ENCODE assay signal across 1 cellular context in the genomic region with DNA sequence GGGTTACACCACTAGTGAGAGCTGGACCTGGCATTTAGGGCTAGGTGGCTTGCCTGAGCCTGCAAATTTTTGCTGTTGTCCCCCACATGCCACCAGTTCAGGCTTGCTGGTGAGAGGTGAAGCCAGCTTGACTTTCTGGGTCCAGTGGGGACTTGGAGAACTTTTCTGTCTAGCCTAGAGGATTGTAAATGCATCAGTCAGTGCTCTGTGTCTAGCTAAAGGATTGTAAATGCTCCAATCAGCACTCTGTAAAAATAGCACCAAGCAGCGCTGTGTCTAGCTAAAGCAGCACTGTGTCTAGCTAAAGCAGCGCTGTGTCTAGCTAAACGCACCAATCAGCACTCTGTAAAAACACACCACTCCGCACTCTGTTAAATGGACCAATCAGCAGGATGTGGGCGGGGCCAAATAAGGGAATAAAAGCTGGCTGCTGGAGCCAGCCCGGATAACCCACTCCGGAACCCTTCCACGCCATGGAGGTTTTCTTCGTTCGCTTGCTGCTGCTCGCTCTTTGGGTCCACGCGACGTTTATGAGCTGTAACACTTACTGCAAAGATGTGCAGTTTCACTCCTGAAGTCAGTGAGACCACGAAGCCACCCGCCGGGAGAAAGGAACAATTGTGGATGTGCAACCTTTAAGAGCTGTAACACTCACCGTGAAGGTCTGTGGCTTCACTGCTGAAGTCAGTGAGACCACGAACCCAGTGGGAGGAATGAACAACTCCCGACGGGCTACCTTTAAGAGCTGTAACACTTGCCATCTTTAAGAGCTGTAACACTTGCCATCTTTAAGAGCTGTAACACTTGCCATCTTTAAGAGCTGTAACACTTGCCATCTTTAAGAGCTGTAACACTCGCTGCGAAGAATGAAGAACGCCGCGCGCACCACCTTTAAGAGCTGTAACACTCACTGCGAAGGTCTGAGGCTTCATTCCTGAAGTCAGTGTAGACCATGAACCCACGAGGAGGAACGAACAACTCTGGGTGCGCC.
TF ChIP-seq lines count a peak whose summit lies in the region.

No MANE protein-coding gene starts in this region.

TF ChIP-seq in K562, 482 proteins besides CTCF, POLR2A, EP300 and RAD21 (continued from another document):
- no peak for TF ChIP-seq ZNF398 (CRISPR knock-in tag; IDR thresholded peaks at IDR 0.05)
- no peak for TF ChIP-seq CBX8 (IDR thresholded peaks at IDR 0.05; ENCODE audit: borderline replicate concordance, extremely low read depth, low read depth, low read length, poor library complexity, severe bottlenecking)
- TF ChIP-seq ZNF639 (CRISPR knock-in tag; conservative IDR thresholded peaks at IDR 0.05 in 1 of 2, IDR thresholded peaks at IDR 0.05 in 1 of 2), result peak in 1 of 2 experiments; percentile 45; a peak in 2 of 4 replicates
- TF ChIP-seq YBX1 (IDR thresholded peaks at IDR 0.05), result no peak
- TF ChIP-seq LEF1 (IDR thresholded peaks at IDR 0.05), result peak; percentile 79
- TF ChIP-seq, protein P1, sequence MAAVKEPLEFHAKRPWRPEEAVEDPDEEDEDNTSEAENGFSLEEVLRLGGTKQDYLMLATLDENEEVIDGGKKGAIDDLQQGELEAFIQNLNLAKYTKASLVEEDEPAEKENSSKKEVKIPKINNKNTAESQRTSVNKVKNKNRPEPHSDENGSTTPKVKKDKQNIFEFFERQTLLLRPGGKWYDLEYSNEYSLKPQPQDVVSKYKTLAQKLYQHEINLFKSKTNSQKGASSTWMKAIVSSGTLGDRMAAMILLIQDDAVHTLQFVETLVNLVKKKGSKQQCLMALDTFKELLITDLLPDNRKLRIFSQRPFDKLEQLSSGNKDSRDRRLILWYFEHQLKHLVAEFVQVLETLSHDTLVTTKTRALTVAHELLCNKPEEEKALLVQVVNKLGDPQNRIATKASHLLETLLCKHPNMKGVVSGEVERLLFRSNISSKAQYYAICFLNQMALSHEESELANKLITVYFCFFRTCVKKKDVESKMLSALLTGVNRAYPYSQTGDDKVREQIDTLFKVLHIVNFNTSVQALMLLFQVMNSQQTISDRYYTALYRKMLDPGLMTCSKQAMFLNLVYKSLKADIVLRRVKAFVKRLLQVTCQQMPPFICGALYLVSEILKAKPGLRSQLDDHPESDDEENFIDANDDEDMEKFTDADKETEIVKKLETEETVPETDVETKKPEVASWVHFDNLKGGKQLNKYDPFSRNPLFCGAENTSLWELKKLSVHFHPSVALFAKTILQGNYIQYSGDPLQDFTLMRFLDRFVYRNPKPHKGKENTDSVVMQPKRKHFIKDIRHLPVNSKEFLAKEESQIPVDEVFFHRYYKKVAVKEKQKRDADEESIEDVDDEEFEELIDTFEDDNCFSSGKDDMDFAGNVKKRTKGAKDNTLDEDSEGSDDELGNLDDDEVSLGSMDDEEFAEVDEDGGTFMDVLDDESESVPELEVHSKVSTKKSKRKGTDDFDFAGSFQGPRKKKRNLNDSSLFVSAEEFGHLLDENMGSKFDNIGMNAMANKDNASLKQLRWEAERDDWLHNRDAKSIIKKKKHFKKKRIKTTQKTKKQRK (IDR thresholded peaks at IDR 0.05; ENCODE audit: borderline replicate concordance, low read depth, low read length), result no peak
